In the genomic region with DNA sequence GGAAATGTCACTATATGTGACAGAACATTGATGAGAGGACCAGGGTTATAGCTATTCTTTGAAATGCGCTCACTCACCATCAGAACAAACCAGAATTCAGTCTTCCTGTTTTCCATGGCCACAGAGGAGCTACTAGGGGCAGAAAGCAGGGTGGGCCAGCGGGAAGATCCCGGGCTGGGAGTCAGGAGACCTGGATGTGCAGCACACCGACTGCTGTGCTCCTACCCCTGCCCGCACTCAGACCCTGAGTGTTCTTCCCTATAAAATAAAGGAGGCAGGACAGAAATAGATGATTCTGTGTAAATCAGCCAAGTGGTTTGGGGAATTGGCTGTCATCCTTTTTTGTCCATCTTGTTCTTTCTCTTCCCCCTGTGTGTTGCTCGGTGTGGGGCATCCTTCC, we compare ENCODE assay signal across 16 cellular contexts. TPM values are rescaled to one million over a fixed set of nuclear protein-coding genes. Genes with fewer than 3 reads are reported as not detected.
A peak's percentile ranks its signal among the peaks of the same experiment; 100 is the strongest.
DNase-seq lines count a peak whose midpoint lies in the region; ATAC-seq and TF ChIP-seq lines count a peak whose summit lies in the region.
"Had no signal": no experiment of that assay in that cellular context is flagged by ENCODE, and none has a peak within 500 bp of the region (broad histone marks: within the 10 kb centered on the region; RNA-seq: fewer than 3 reads in every experiment).

No MANE protein-coding gene starts in this region.

- no peaks in the 10 kb centered on the region for H3K79me2 ChIP-seq in neural progenitor cell (ENCODE audit: low read depth)

- peak overlapping the region in 1 of 2 experiments; percentile 75 for H3K23ac ChIP-seq in mesenchymal stem cell (ENCODE audit: low read length in 2 of 2)

- H3K27ac ChIP-seq in mesenchymal stem cell (ENCODE audit: low read length, poor library complexity, severe bottlenecking): no peak overlapping the region
- no peak overlapping the region for H3K27ac ChIP-seq in neural progenitor cell
- H3K27ac ChIP-seq: 22Rv1, A549, C4-2B, HL-60 had no signal

- peak overlapping the region; percentile 26 for H2BK15ac ChIP-seq in mesenchymal stem cell (ENCODE audit: low read depth, poor library complexity, severe bottlenecking)

- peak overlapping the region in 1 of 2 experiments; percentile 23 for H2BK12ac ChIP-seq in mesenchymal stem cell (ENCODE audit: low read length in 2 of 2)

- H3K4me3 ChIP-seq in mesenchymal stem cell (ENCODE audit: insufficient read depth in 1 of 2, low read depth in 1 of 2, low read length in 2 of 2) (no peak overlapping the region), neural progenitor cell (no peak overlapping the region)
- H3K4me3 ChIP-seq: A549, GM23338 had no signal

- no peak overlapping the region for H4K8ac ChIP-seq in mesenchymal stem cell (ENCODE audit: low read length)

- peaks cover 3% of the 10 kb centered on the region for H3K36me3 Mint-ChIP-seq in neural progenitor cell
- H3K36me3 Mint-ChIP-seq in natural killer cell treated with Interleukin-12 subunit alpha and Interleukin-12 subunit beta and Interleukin-15 and Interleukin-18, amount 100 ng/mL, for 72 hours: no peaks in the 10 kb centered on the region

- no peak overlapping the region for H2BK120ac ChIP-seq in mesenchymal stem cell (ENCODE audit: low read depth, low read length)

- no peak overlapping the region for H2AFZ ChIP-seq in mesenchymal stem cell (ENCODE audit: low read depth, low read length)
- no peak overlapping the region for H2AFZ ChIP-seq in neural progenitor cell (replicated peaks)
- H2AFZ ChIP-seq: GM23338 had no signal

- DNase-seq in NCI-H2227 (lab: John Stamatoyannopoulos, UW; ENCODE audit: unreplicated experiment): peak; percentile 55
- DNase-seq in NCI-H2227 treated with DMSO at 0.1 percent for 48 hours (lab: John Stamatoyannopoulos, UW): no peak
- DNase-seq in mesenchymal stem cell: no peak
- DNase-seq in retina: peak; percentile 34
- no peak for DNase-seq in neural progenitor cell (ENCODE audit: low spot score)
- DNase-seq in natural killer cell treated with Interleukin-12 subunit alpha and Interleukin-12 subunit beta and Interleukin-15 and Interleukin-18, amount 100 ng/mL, for 72 hours (ENCODE audit: low spot score): no peak
- no peak for DNase-seq in effector CD8-positive, alpha-beta T cell (lab: John Stamatoyannopoulos, UW)
- DNase-seq: AML-193; Caco-2; CD4-positive, alpha-beta T cell; HCEC 1CT had no signal

- H3K9me3 ChIP-seq in mesenchymal stem cell (ENCODE audit: control insufficient read depth, low read length) (no peaks in the 10 kb centered on the region), neural progenitor cell (ENCODE audit: low read depth) (no peaks in the 10 kb centered on the region)
- H3K9me3 ChIP-seq: A549, Caco-2 had no signal

- H3K9ac ChIP-seq in mesenchymal stem cell (ENCODE audit: low read length) (no peak overlapping the region), neural progenitor cell (no peak overlapping the region)

- H3K27me3 ChIP-seq in mesenchymal stem cell (ENCODE audit: control insufficient read depth in 1 of 2, insufficient read depth in 1 of 2, low read length in 2 of 2) (peaks cover 0 to 12% of the 10 kb centered on the region in 2 experiments), neural progenitor cell (no peaks in the 10 kb centered on the region)

- H2BK5ac ChIP-seq in mesenchymal stem cell (ENCODE audit: low read depth, low read length, poor library complexity, severe bottlenecking): no peak overlapping the region

- no peaks in the 10 kb centered on the region for H3K79me1 ChIP-seq in mesenchymal stem cell (replicated peaks; ENCODE audit: low read length, poor library complexity, severe bottlenecking)

- no peak overlapping the region for H3K27ac Mint-ChIP-seq in neural progenitor cell
- H3K27ac Mint-ChIP-seq in natural killer cell treated with Interleukin-12 subunit alpha and Interleukin-12 subunit beta and Interleukin-15 and Interleukin-18, amount 100 ng/mL, for 72 hours: no peak overlapping the region
- H3K27ac Mint-ChIP-seq: CD4-positive, alpha-beta T cell; GM23338 had no signal

- H3K4me2 ChIP-seq in mesenchymal stem cell (ENCODE audit: low read length, poor library complexity, severe bottlenecking) (no peak overlapping the region), neural progenitor cell (no peak overlapping the region)
- H3K4me2 ChIP-seq: A549, GM23338 had no signal

- H4K91ac ChIP-seq in mesenchymal stem cell (ENCODE audit: low read length): no peak overlapping the region

- 40% methylated on average over 4 of the region's 6 CpGs for whole genome bisulfite sequencing in mesenchymal stem cell

- peaks cover 0 to 7% of the 10 kb centered on the region in 2 experiments for H3K36me3 ChIP-seq in mesenchymal stem cell (ENCODE audit: control insufficient read depth in 1 of 2, insufficient read depth in 2 of 2, low read depth in 1 of 2, low read length in 2 of 2)
- H3K36me3 ChIP-seq in neural progenitor cell: no peaks in the 10 kb centered on the region

- H3K18ac ChIP-seq in mesenchymal stem cell (ENCODE audit: low read depth in 1 of 2, low read length in 2 of 2): peak overlapping the region in 1 of 2 experiments; percentile 38

- peaks cover 3% of the 10 kb centered on the region for H3F3A ChIP-seq in neural progenitor cell (ENCODE audit: low read depth)

- peaks cover 8% of the 10 kb centered on the region for H3K27me3 Mint-ChIP-seq in neural progenitor cell (ENCODE audit: insufficient read depth, low read depth)
- peaks cover 16 to 19% of the 10 kb centered on the region in 2 donors for H3K27me3 Mint-ChIP-seq in natural killer cell treated with Interleukin-12 subunit alpha and Interleukin-12 subunit beta and Interleukin-15 and Interleukin-18, amount 100 ng/mL, for 72 hours

- no peak for ATAC-seq in natural killer cell treated with Interleukin-12 subunit alpha and Interleukin-12 subunit beta and Interleukin-15 and Interleukin-18, amount 100 ng/mL, for 72 hours
- ATAC-seq: A549, GM23338 had no signal

- H3K4me1 ChIP-seq in mesenchymal stem cell (ENCODE audit: control insufficient read depth, insufficient read depth, low read depth, low read length) (peaks cover 17% of the 10 kb centered on the region), neural progenitor cell (no peaks in the 10 kb centered on the region)
- H3K4me1 ChIP-seq: A549, Caco-2 had no signal

- no peaks in the 10 kb centered on the region for H4K20me1 ChIP-seq in neural progenitor cell (ENCODE audit: low read depth)

- no peak overlapping the region for H3K4ac ChIP-seq in mesenchymal stem cell (ENCODE audit: low read depth in 1 of 2, low read length in 2 of 2)

- peaks cover 8% of the 10 kb centered on the region for H3K4me1 Mint-ChIP-seq in neural progenitor cell
- H3K4me1 Mint-ChIP-seq in natural killer cell treated with Interleukin-12 subunit alpha and Interleukin-12 subunit beta and Interleukin-15 and Interleukin-18, amount 100 ng/mL, for 72 hours (ENCODE audit: low read depth in 2 of 2): peaks cover 4 to 7% of the 10 kb centered on the region in 2 donors

- no peaks in the 10 kb centered on the region for H3K9me3 Mint-ChIP-seq in neural progenitor cell
- no peaks in the 10 kb centered on the region for H3K9me3 Mint-ChIP-seq in natural killer cell treated with Interleukin-12 subunit alpha and Interleukin-12 subunit beta and Interleukin-15 and Interleukin-18, amount 100 ng/mL, for 72 hours
- H3K9me3 Mint-ChIP-seq: CD4-positive, alpha-beta T cell; GM23338 had no signal

- no peak overlapping the region for H3K4me3 Mint-ChIP-seq in neural progenitor cell
- no peak overlapping the region for H3K4me3 Mint-ChIP-seq in natural killer cell treated with Interleukin-12 subunit alpha and Interleukin-12 subunit beta and Interleukin-15 and Interleukin-18, amount 100 ng/mL, for 72 hours
- H3K4me3 Mint-ChIP-seq: CD4-positive, alpha-beta T cell; GM23338 had no signal

- no peak for TF ChIP-seq CTCF in neural progenitor cell (IDR thresholded peaks at IDR 0.05)

- H3K14ac ChIP-seq in mesenchymal stem cell (ENCODE audit: low read length in 2 of 2): no peak overlapping the region

- H2AK5ac ChIP-seq in mesenchymal stem cell (ENCODE audit: low read length, severe bottlenecking): peak overlapping the region; percentile 3

RNA-seq across cellular contexts. Expression of a gene that starts 21.0 kb away (rescaled TPM):
- 2.4 TPM for polyA plus RNA-seq in mesenchymal stem cell (2013, experiment 1 of 2)
- polyA plus RNA-seq in mesenchymal stem cell (2013, experiment 2 of 2): 1.9 TPM
- total RNA-seq in neural progenitor cell (ENCODE audit: low replicate concordance): 11.3 and 11.5 TPM in 2 replicates
- under 1 TPM in 1 of 2 donors, not detected in 1; 0.17 TPM for total RNA-seq in natural killer cell treated with Interleukin-12 subunit alpha and Interleukin-12 subunit beta and Interleukin-15 and Interleukin-18, amount 100 ng/mL, for 72 hours
- total RNA-seq: CD4-positive, alpha-beta T cell had no signal

RNA-seq across cellular contexts. Expression of a gene that starts 59.6 kb away (rescaled TPM):
- polyA plus RNA-seq in mesenchymal stem cell (2013, experiment 1 of 2): 5.3 TPM
- polyA plus RNA-seq in mesenchymal stem cell (2013, experiment 2 of 2): 5.4 TPM
- not detected in 2 replicates for total RNA-seq in neural progenitor cell (ENCODE audit: low replicate concordance)
- total RNA-seq in natural killer cell treated with Interleukin-12 subunit alpha and Interleukin-12 subunit beta and Interleukin-15 and Interleukin-18, amount 100 ng/mL, for 72 hours: not detected
- total RNA-seq: CD4-positive, alpha-beta T cell had no signal

Comparison
In these comparisons a context has a peak if more than half of its experiments do, and no peak if none do; other contexts are left out.
1. DNase-seq: peak in NCI-H2227 (single experiment) and retina (single experiment); none in NCI-H2227 treated with DMSO at 0.1 percent for 48 hours (single experiment), mesenchymal stem cell (single experiment), neural progenitor cell (single experiment), natural killer cell treated with Interleukin-12 subunit alpha and Interleukin-12 subunit beta and Interleukin-15 and Interleukin-18, amount 100 ng/mL, for 72 hours (single experiment) and effector CD8-positive, alpha-beta T cell (single experiment).
2. RNA of a gene that starts 21.0 kb away (total RNA-seq): 11.3 to 11.5 TPM in neural progenitor cell; 0.17 TPM in natural killer cell treated with Interleukin-12 subunit alpha and Interleukin-12 subunit beta and Interleukin-15 and Interleukin-18, amount 100 ng/mL, for 72 hours; every median in the first group is over 10 times any median in the second.